In genomic region chr16:720507-720989, GRCh38 we compare ENCODE assay signal across 8 cellular contexts. TPM values are rescaled to one million over a fixed set of nuclear protein-coding genes. Genes with fewer than 3 reads are reported as not detected.
DNase-seq lines count a peak whose midpoint lies in the region; ATAC-seq and TF ChIP-seq lines count a peak whose summit lies in the region.

No MANE protein-coding gene starts in this region.

- TF ChIP-seq CTCF in Panc1 (IDR thresholded peaks at IDR 0.05) (peak; percentile 5; the same call in 1 of the 2 replicates), mammary epithelial cell (conservative IDR thresholded peaks at IDR 0.05 in 1 of 2, IDR thresholded peaks at IDR 0.05 in 1 of 2; ENCODE audit: extremely low read depth in 1 of 2, insufficient read depth in 1 of 2, low read depth in 1 of 2, low read length in 2 of 2) (peak in 1 of 2 donors; percentile 28)

- peak overlapping the region; percentile 90 for H2AFZ ChIP-seq in mammary epithelial cell (ENCODE audit: low read depth, low read length)

- H3K9me3 ChIP-seq in Panc1 (ENCODE audit: control insufficient read depth, insufficient read depth, low read depth, low read length) (no peaks in the 10 kb centered on the region), mammary epithelial cell (replicated peaks; ENCODE audit: insufficient read depth, low read length) (no peaks in the 10 kb centered on the region)

- BruUV-seq in Panc1 (replicated peaks; lab: Mats Ljungman, UMichigan) (no TSS peak), mammary epithelial cell (replicated peaks; lab: Mats Ljungman, UMichigan) (no TSS peak)

- H3K27me3 ChIP-seq in Panc1 (ENCODE audit: control insufficient read depth, insufficient read depth, low read length): no peaks in the 10 kb centered on the region
- no peaks in the 10 kb centered on the region for H3K27me3 ChIP-seq in mammary epithelial cell (ENCODE audit: insufficient read depth, low read length)

- POLR2A ChIA-PET in Panc1 (lab: Charles Lee): interaction anchor here (0.6 kb wide), 1 partner anchor 23 kb away, joined by 3 read pairs; no protein-coding TSS in a partner anchor

- peak; percentile 74 for DNase-seq in A172 (ENCODE audit: low spot score)
- DNase-seq in GF-D8 (lab: John Stamatoyannopoulos, UW): peak; percentile 72
- no peak for DNase-seq in Panc1 (ENCODE audit: low read depth, low spot score)
- no peak for DNase-seq in mammary epithelial cell
- peak; percentile 92 for DNase-seq in islet precursor cell
- DNase-seq in stimulated activated CD4-positive, alpha-beta T cell treated with anti-CD3 and anti-CD28 coated beads, Interleukin-12 subunit alpha, Interleukin-12 subunit beta, amount 100 ng/mL, for 4 hours: peak; percentile 41
- DNase-seq in effector CD8-positive, alpha-beta T cell (lab: John Stamatoyannopoulos, UW): no peak

- CTCF ChIA-PET in Panc1 (lab: Charles Lee): interaction anchor here (0.8 to 1.1 kb wide), 2 partner anchors 8 to 10 kb away, joined by 3 read pairs; no protein-coding TSS in a partner anchor
- CTCF ChIA-PET in mammary epithelial cell (lab: Charles Lee; ENCODE audit: low non-redundant PET): no interaction called here

- H3K4me2 ChIP-seq in mammary epithelial cell (ENCODE audit: insufficient read depth, low read depth, low read length): peak overlapping the region; percentile 99

- intact Hi-C loops in Panc1 (cut with micrococcal nuclease; ENCODE audit: unreplicated experiment): no loop called here
- intact Hi-C loops in mammary epithelial cell (cut with micrococcal nuclease): no loop called here

- H4K20me1 ChIP-seq in mammary epithelial cell (ENCODE audit: insufficient read depth, low read length): no peaks in the 10 kb centered on the region

- peak; percentile 22 for ATAC-seq in HG02938 (IDR thresholded peaks at IDR 0.05; ENCODE audit: unreplicated experiment)
- ATAC-seq in Panc1: peak; percentile 43

- in situ Hi-C loops in Panc1 (cut with HindIII; ENCODE audit: low pct_unique_long_range_greater_than_20kb, low sequenced_read_pairs): no loop called here
- in situ Hi-C loops in mammary epithelial cell (cut with MboI; ENCODE audit: low sequenced_read_pairs in 2 of 2): loop anchor here in 1 of 2 donors (25.0 kb wide), 1 partner anchor 342 kb away; the partner anchor contains the start of gene SSTR5

- dilution Hi-C loops in mammary epithelial cell (cut with HindIII; ENCODE audit: low sequenced_read_pairs): loop anchor here (25.0 kb wide), 2 partner anchors 567 to 667 kb away; no protein-coding TSS in a partner anchor

- H3K36me3 ChIP-seq in Panc1 (ENCODE audit: control insufficient read depth, insufficient read depth, low read length) (no peaks in the 10 kb centered on the region; the same call in 1 of the 2 replicates), mammary epithelial cell (ENCODE audit: insufficient read depth, low read length) (no peaks in the 10 kb centered on the region)

- 3% methylated on average over 23 of the region's 37 CpGs for WGBS in mammary epithelial cell (ENCODE audit: low coverage, missing lambda C conversion rate)

- peak overlapping the region; percentile 72 to 77 for H3K4me3 ChIP-seq in Panc1 (ENCODE audit: low read depth in 2 of 2, low read length in 2 of 2)
- H3K4me3 ChIP-seq in mammary epithelial cell (replicated peaks in 1 of 3; ENCODE audit: insufficient read depth in 1 of 3, low read depth in 2 of 3, low read length in 3 of 3): peak overlapping the region; percentile 65 to 79 (median 78)

- H3K4me1 ChIP-seq in Panc1 (ENCODE audit: control insufficient read depth, insufficient read depth, low read length) (peaks cover 42% of the 10 kb centered on the region), mammary epithelial cell (ENCODE audit: insufficient read depth, low read length) (peaks cover 38% of the 10 kb centered on the region)

- peak overlapping the region; percentile 48 for H3K9ac ChIP-seq in mammary epithelial cell (ENCODE audit: insufficient read depth, low read length)

- H3K27ac ChIP-seq in Panc1 (ENCODE audit: low read length): peak overlapping the region; percentile 93
- peak overlapping the region; percentile 24 for H3K27ac ChIP-seq in mammary epithelial cell (ENCODE audit: insufficient read depth, low read depth, low read length)

- peaks cover 3% of the 10 kb centered on the region for H3K79me2 ChIP-seq in mammary epithelial cell (ENCODE audit: insufficient read depth, low read length)

RNA-seq across cellular contexts. Expression of gene ANTKMT, which starts 0.4 kb away (rescaled TPM):
- total RNA-seq in A172 (2014; rRNA removed; shearing (Covaris generic)): 83.8 and 94.2 TPM in 2 replicates
- total RNA-seq in Panc1 (2021; ENCODE audit: unreplicated experiment): 93.6 TPM
- 75.7 TPM for polyA plus RNA-seq in Panc1 (2012; ENCODE audit: insufficient read length)
- 10 to 100 TPM; 13.5 to 35.4 TPM for total RNA-seq in mammary epithelial cell
- 12.6 TPM for polyA plus RNA-seq in mammary epithelial cell
- 0.72 TPM for polyA minus RNA-seq in mammary epithelial cell

RNA-seq across cellular contexts. Expression of gene METRN, which starts 5.6 kb away (rescaled TPM):
- 71.9 and 87.2 TPM in 2 replicates for total RNA-seq in A172 (2014; rRNA removed; shearing (Covaris generic))
- total RNA-seq in Panc1 (2021; ENCODE audit: unreplicated experiment) (407 TPM), mammary epithelial cell (10 to 100 TPM; 22.2 to 53.1 TPM)
- 561 TPM for polyA plus RNA-seq in Panc1 (2012; ENCODE audit: insufficient read length)
- 15.0 TPM for polyA plus RNA-seq in mammary epithelial cell
- polyA minus RNA-seq in mammary epithelial cell: 2.5 TPM

RNA-seq across cellular contexts. Expression of gene CCDC78, which starts 5.7 kb away (rescaled TPM):
- total RNA-seq in A172 (2014; rRNA removed; shearing (Covaris generic)): 2.1 and 4.0 TPM in 2 replicates
- 18.2 TPM for total RNA-seq in Panc1 (2021; ENCODE audit: unreplicated experiment)
- polyA plus RNA-seq in Panc1 (2012; ENCODE audit: insufficient read length): 23.6 TPM
- 1 to 10 TPM; 3.0 to 5.8 TPM for total RNA-seq in mammary epithelial cell
- 3.5 TPM for polyA plus RNA-seq in mammary epithelial cell
- polyA minus RNA-seq in mammary epithelial cell: not detected

RNA-seq across cellular contexts. Expression of gene HAGHL, which starts 6.4 kb away (rescaled TPM):
- 15.0 and 25.3 TPM in 2 replicates for total RNA-seq in A172 (2014; rRNA removed; shearing (Covaris generic))
- total RNA-seq in Panc1 (2021; ENCODE audit: unreplicated experiment) (41.1 TPM), mammary epithelial cell (10 to 100 TPM in 1 of 2 donors, 1 to 10 TPM in 1; 8.0 to 20.2 TPM)
- polyA plus RNA-seq in Panc1 (2012; ENCODE audit: insufficient read length): 107 TPM
- 8.0 TPM for polyA plus RNA-seq in mammary epithelial cell
- polyA minus RNA-seq in mammary epithelial cell: 1.0 TPM

RNA-seq across cellular contexts. Expression of gene FBXL16, which starts 14.9 kb away (rescaled TPM):
- 9.9 and 10.0 TPM in 2 replicates for total RNA-seq in A172 (2014; rRNA removed; shearing (Covaris generic))
- total RNA-seq in Panc1 (2021; ENCODE audit: unreplicated experiment) (28.0 TPM), mammary epithelial cell (1 to 10 TPM in 1 of 2 donors, under 1 TPM in 1; 0.33 to 2.6 TPM)
- 46.0 TPM for polyA plus RNA-seq in Panc1 (2012; ENCODE audit: insufficient read length)
- 0.53 TPM for polyA plus RNA-seq in mammary epithelial cell
- polyA minus RNA-seq in mammary epithelial cell: 1.8 TPM

Comparison
In these comparisons a context has a peak if more than half of its experiments do, and no peak if none do; other contexts are left out.
1. DNase-seq: peak in A172 (single experiment), GF-D8 (single experiment), islet precursor cell (single experiment) and stimulated activated CD4-positive, alpha-beta T cell treated with anti-CD3 and anti-CD28 coated beads, Interleukin-12 subunit alpha, Interleukin-12 subunit beta, amount 100 ng/mL, for 4 hours (single experiment); none in Panc1 (single experiment), mammary epithelial cell (single experiment) and effector CD8-positive, alpha-beta T cell (single experiment).